18 cellular contexts compared by ENCODE assay signal in the genomic region with DNA sequence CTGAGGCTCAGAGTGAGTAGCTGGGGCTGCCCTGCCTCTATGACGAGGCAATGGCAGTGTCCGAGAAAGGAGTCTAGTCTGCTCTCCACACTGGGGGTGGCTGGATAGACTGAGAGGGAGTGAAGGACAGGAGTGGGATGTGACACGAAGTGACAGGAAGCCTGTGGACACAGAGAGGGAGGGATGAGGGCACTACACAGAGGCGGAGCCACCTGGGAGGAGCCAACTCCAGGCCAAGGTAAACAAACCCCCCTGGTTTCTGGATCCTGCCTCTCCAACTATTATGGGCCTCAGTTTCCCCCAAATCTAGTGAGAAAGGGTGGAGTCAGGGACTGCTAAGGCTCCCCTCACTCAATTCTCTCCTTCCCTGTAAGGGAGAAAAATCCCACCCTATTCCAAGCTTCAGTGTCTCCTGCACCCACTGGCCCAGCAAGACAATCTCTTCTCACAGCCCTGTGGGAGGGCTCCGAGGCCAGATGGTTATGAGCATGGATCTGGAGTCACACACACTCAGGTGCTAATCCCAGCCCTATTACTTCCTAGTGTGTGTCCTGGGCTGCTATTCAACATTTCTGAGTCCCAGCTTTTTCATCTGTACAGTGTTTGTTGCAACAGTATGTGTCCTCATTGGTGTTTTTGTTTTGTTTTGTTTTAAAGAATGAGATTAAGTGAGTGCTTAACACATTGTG. TPM values are rescaled to one million over a fixed set of nuclear protein-coding genes. Genes with fewer than 3 reads are reported as not detected.
DNase-seq lines count a peak whose midpoint lies in the region; ATAC-seq and TF ChIP-seq lines count a peak whose summit lies in the region.
"Had no signal": no experiment of that assay in that cellular context is flagged by ENCODE, and none has a peak within 500 bp of the region (broad histone marks: within the 10 kb centered on the region; RNA-seq: fewer than 3 reads in every experiment).

No MANE protein-coding gene starts in this region.

- peaks cover 0 to under 1% (median 0%) of the 10 kb centered on the region in 3 donors for H3K4me1 ChIP-seq in esophagus squamous epithelium

- H3K36me3 ChIP-seq in esophagus squamous epithelium = peaks cover 0 to 87% (median 22%) of the 10 kb centered on the region in 3 donors

- no peak overlapping the region for H3K27ac Mint-ChIP-seq in activated T-cell treated with anti-CD3 and anti-CD28 coated beads, Interleukin-2, amount 50 U/mL, for 24 hours
- peak overlapping the region; percentile 32 for H3K27ac Mint-ChIP-seq in stimulated activated effector memory CD8-positive, alpha-beta T cell treated with anti-CD3 and anti-CD28 coated beads, Interleukin-12 subunit alpha, Interleukin-12 subunit beta, amount 100 ng/mL, for 72 hours

- no peaks in the 10 kb centered on the region for H3K9me3 Mint-ChIP-seq in activated T-cell treated with anti-CD3 and anti-CD28 coated beads, Interleukin-2, amount 50 U/mL, for 24 hours
- H3K9me3 Mint-ChIP-seq in activated T-cell treated with anti-CD3 and anti-CD28 coated beads, Interleukin-2, amount 50 U/mL, for 4 hours = no peaks in the 10 kb centered on the region
- H3K9me3 Mint-ChIP-seq in stimulated activated effector memory CD8-positive, alpha-beta T cell treated with anti-CD3 and anti-CD28 coated beads, Interleukin-12 subunit alpha, Interleukin-12 subunit beta, amount 100 ng/mL, for 72 hours = no peaks in the 10 kb centered on the region
- H3K9me3 Mint-ChIP-seq: CD8-positive, alpha-beta memory T cell had no signal

- H3K9me3 ChIP-seq in esophagus squamous epithelium = no peaks in the 10 kb centered on the region

- intact Hi-C loops in esophagus squamous epithelium (cut with DNase I) = no loop called here

- 84 to 85% methylated on average over 4 to 5 of the region's 5 CpGs for WGBS in esophagus squamous epithelium, 2 donors

- H3K27ac ChIP-seq in caudate nucleus (ENCODE audit: low read depth, low read length) (peak overlapping the region; percentile 77), esophagus squamous epithelium (no peak overlapping the region)
- H3K27ac ChIP-seq: C4-2B had no signal

- peaks cover 80% of the 10 kb centered on the region for H3K36me3 Mint-ChIP-seq in activated T-cell treated with anti-CD3 and anti-CD28 coated beads, Interleukin-2, amount 50 U/mL, for 24 hours (ENCODE audit: low read depth)
- peaks cover 27% of the 10 kb centered on the region for H3K36me3 Mint-ChIP-seq in activated T-cell treated with anti-CD3 and anti-CD28 coated beads, Interleukin-2, amount 50 U/mL, for 4 hours (ENCODE audit: insufficient read depth)
- peaks cover 66% of the 10 kb centered on the region for H3K36me3 Mint-ChIP-seq in stimulated activated effector memory CD8-positive, alpha-beta T cell treated with anti-CD3 and anti-CD28 coated beads, Interleukin-12 subunit alpha, Interleukin-12 subunit beta, amount 100 ng/mL, for 72 hours

- no peaks in the 10 kb centered on the region for H3K4me1 Mint-ChIP-seq in activated T-cell treated with anti-CD3 and anti-CD28 coated beads, Interleukin-2, amount 50 U/mL, for 24 hours (ENCODE audit: low read depth)
- H3K4me1 Mint-ChIP-seq in activated T-cell treated with anti-CD3 and anti-CD28 coated beads, Interleukin-2, amount 50 U/mL, for 4 hours (ENCODE audit: low read depth) = no peaks in the 10 kb centered on the region
- H3K4me1 Mint-ChIP-seq in stimulated activated effector memory CD8-positive, alpha-beta T cell treated with anti-CD3 and anti-CD28 coated beads, Interleukin-12 subunit alpha, Interleukin-12 subunit beta, amount 100 ng/mL, for 72 hours = no peaks in the 10 kb centered on the region
- H3K4me1 Mint-ChIP-seq: CD8-positive, alpha-beta memory T cell had no signal

- TF ChIP-seq CTCF in esophagus squamous epithelium (IDR thresholded peaks at IDR 0.05) = no peak

- DNase-seq in activated T-cell treated with anti-CD3 and anti-CD28 coated beads, Interleukin-2, amount 50 U/mL, for 24 hours = peak; percentile 9
- no peak for DNase-seq in activated T-cell treated with anti-CD3 and anti-CD28 coated beads, Interleukin-2, amount 50 U/mL, for 4 hours
- DNase-seq in NCI-H524 (lab: John Stamatoyannopoulos, UW) = peak; percentile 30 to 87
- peak in 1 of 61 donors; percentile 64 for DNase-seq in caudate nucleus (lab: John Stamatoyannopoulos, UW)
- no peak for DNase-seq in stimulated activated effector memory CD8-positive, alpha-beta T cell treated with anti-CD3 and anti-CD28 coated beads, Interleukin-12 subunit alpha, Interleukin-12 subunit beta, amount 100 ng/mL, for 72 hours (ENCODE audit: low spot score in 2 of 2)
- no peak for DNase-seq in stimulated activated CD4-positive, alpha-beta T cell treated with anti-CD3 and anti-CD28 coated beads, Interleukin-2, amount 100 ng/mL, for 48 hours
- DNase-seq in esophagus squamous epithelium (lab: John Stamatoyannopoulos, UW) = no peak
- no peak for DNase-seq in stimulated activated CD4-positive, alpha-beta T cell treated with anti-CD3 and anti-CD28 coated beads, Interleukin-4, amount 100 ng/mL, for 1 hour
- DNase-seq: Calu3; CD8-positive, alpha-beta memory T cell; DMS79; H7; Kasumi-1; NCI-H187; NCI-H2227 treated with DMSO at 0.1 percent for 48 hours; NCI-H510A; OCI-M1 had no signal

- H3K4me3 Mint-ChIP-seq in activated T-cell treated with anti-CD3 and anti-CD28 coated beads, Interleukin-2, amount 50 U/mL, for 24 hours = no peak overlapping the region
- H3K4me3 Mint-ChIP-seq in activated T-cell treated with anti-CD3 and anti-CD28 coated beads, Interleukin-2, amount 50 U/mL, for 4 hours = no peak overlapping the region
- no peak overlapping the region for H3K4me3 Mint-ChIP-seq in stimulated activated effector memory CD8-positive, alpha-beta T cell treated with anti-CD3 and anti-CD28 coated beads, Interleukin-12 subunit alpha, Interleukin-12 subunit beta, amount 100 ng/mL, for 72 hours
- H3K4me3 Mint-ChIP-seq: CD8-positive, alpha-beta memory T cell had no signal

- H3K27me3 Mint-ChIP-seq in activated T-cell treated with anti-CD3 and anti-CD28 coated beads, Interleukin-2, amount 50 U/mL, for 24 hours = no peaks in the 10 kb centered on the region
- H3K27me3 Mint-ChIP-seq in activated T-cell treated with anti-CD3 and anti-CD28 coated beads, Interleukin-2, amount 50 U/mL, for 4 hours (ENCODE audit: low read depth) = no peaks in the 10 kb centered on the region
- H3K27me3 Mint-ChIP-seq: CD8-positive, alpha-beta memory T cell had no signal

- ATAC-seq in activated T-cell treated with anti-CD3 and anti-CD28 coated beads, Interleukin-2, amount 50 U/mL, for 4 hours = no peak
- no peak for ATAC-seq in stimulated activated effector memory CD8-positive, alpha-beta T cell treated with anti-CD3 and anti-CD28 coated beads, Interleukin-12 subunit alpha, Interleukin-12 subunit beta, amount 100 ng/mL, for 72 hours

- H3K4me3 ChIP-seq in esophagus squamous epithelium = no peak overlapping the region

- H3K27me3 ChIP-seq in esophagus squamous epithelium = no peaks in the 10 kb centered on the region

- TF ChIP-seq POLR2A in esophagus squamous epithelium (IDR thresholded peaks at IDR 0.05) = no peak

RNA-seq across cellular contexts. Expression of a gene that starts 24.9 kb away (rescaled TPM):
- total RNA-seq in activated T-cell treated with anti-CD3 and anti-CD28 coated beads, Interleukin-2, amount 50 U/mL, for 4 hours = 10 to 100 TPM in 1 of 3 donors, 1 to 10 TPM in 2; 8.2 to 10.4 (median 8.9) TPM
- 1 to 10 TPM; 1.3 to 2.1 (median 2.0) TPM for total RNA-seq in esophagus squamous epithelium

RNA-seq across cellular contexts. Expression of a gene that starts 29.6 kb away (rescaled TPM):
- total RNA-seq in activated T-cell treated with anti-CD3 and anti-CD28 coated beads, Interleukin-2, amount 50 U/mL, for 4 hours = 10 to 100 TPM; 30.8 to 34.1 (median 33.8) TPM
- 10 to 100 TPM; 21.9 to 28.5 (median 24.5) TPM for total RNA-seq in esophagus squamous epithelium

RNA-seq across cellular contexts. Expression of a gene that starts 29.7 kb away (rescaled TPM):
- 10 to 100 TPM; 32.5 to 40.4 (median 40.2) TPM for total RNA-seq in activated T-cell treated with anti-CD3 and anti-CD28 coated beads, Interleukin-2, amount 50 U/mL, for 4 hours
- total RNA-seq in esophagus squamous epithelium = 10 to 100 TPM; 11.4 to 27.3 (median 13.6) TPM

RNA-seq across cellular contexts. Expression of a gene that starts 58.3 kb away (rescaled TPM):
- total RNA-seq in activated T-cell treated with anti-CD3 and anti-CD28 coated beads, Interleukin-2, amount 50 U/mL, for 4 hours = 10 to 100 TPM; 52.4 to 68.5 (median 61.0) TPM
- total RNA-seq in esophagus squamous epithelium = 10 to 100 TPM; 21.6 to 27.1 (median 25.8) TPM

Comparison
In these comparisons a context has a peak if more than half of its experiments do, and no peak if none do; other contexts are left out.
1. DNase-seq: peak in activated T-cell treated with anti-CD3 and anti-CD28 coated beads, Interleukin-2, amount 50 U/mL, for 24 hours (single experiment) and NCI-H524 (2 of 2); none in activated T-cell treated with anti-CD3 and anti-CD28 coated beads, Interleukin-2, amount 50 U/mL, for 4 hours (single experiment), stimulated activated effector memory CD8-positive, alpha-beta T cell treated with anti-CD3 and anti-CD28 coated beads, Interleukin-12 subunit alpha, Interleukin-12 subunit beta, amount 100 ng/mL, for 72 hours (0 of 2), stimulated activated CD4-positive, alpha-beta T cell treated with anti-CD3 and anti-CD28 coated beads, Interleukin-2, amount 100 ng/mL, for 48 hours (0 of 2), esophagus squamous epithelium (single experiment) and stimulated activated CD4-positive, alpha-beta T cell treated with anti-CD3 and anti-CD28 coated beads, Interleukin-4, amount 100 ng/mL, for 1 hour (single experiment).